In the genomic region with DNA sequence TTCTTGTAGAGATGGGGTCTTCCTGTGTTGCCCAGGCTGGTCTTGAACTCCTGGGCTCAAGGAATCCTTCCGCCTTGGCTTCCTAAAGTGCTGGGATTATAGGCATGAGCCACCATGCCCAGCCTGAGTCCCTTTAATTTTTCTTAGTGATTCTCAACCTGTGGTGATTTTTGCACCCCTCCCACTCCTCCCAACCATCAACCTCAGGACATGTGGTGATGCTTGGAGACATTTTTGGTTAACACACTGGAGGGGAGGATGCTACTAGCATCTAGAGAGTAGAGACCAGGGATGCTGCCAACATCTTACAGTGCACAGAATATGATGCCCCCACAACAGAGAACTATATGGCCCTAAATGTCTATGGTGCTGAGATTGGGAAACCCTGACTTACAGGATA, we compare ENCODE assay signal across 22 cellular contexts.
DNase-seq lines count a peak whose midpoint lies in the region; ATAC-seq lines count a peak whose summit lies in the region.
"Had no signal": no experiment of that assay in that cellular context is flagged by ENCODE, and none has a peak within 500 bp of the region (broad histone marks: within the 10 kb centered on the region; RNA-seq: fewer than 3 reads in every experiment).

No MANE protein-coding gene starts in this region.

- CTCF ChIA-PET in activated CD8-positive, alpha-beta memory T cell treated with anti-CD3 and anti-CD28 coated beads, Interleukin-2, amount 10 ng/mL, durations not matched to agents 7 days and 5 days (lab: Charles Lee), result no interaction called here

- peak overlapping the region; percentile 66 for H3K4me3 Mint-ChIP-seq in activated CD8-positive, alpha-beta memory T cell treated with anti-CD3 and anti-CD28 coated beads, Interleukin-2, amount 10 ng/mL, durations not matched to agents 7 days and 5 days
- peak overlapping the region; percentile 45 for H3K4me3 Mint-ChIP-seq in T-helper 1 cell treated with Interleukin-12 subunit alpha and Interleukin-12 subunit beta and Interleukin-4 antibody, amounts not matched to agents 30 μg/mL and 1 μg/mL, for 36 hours
- no peak overlapping the region for H3K4me3 Mint-ChIP-seq in activated naive CD8-positive, alpha-beta T cell
- H3K4me3 Mint-ChIP-seq in stimulated activated effector memory CD8-positive, alpha-beta T cell treated with anti-CD3 and anti-CD28 coated beads, Interleukin-12 subunit alpha, Interleukin-12 subunit beta, amount 100 ng/mL, for 72 hours, result peak overlapping the region; percentile 77
- H3K4me3 Mint-ChIP-seq: activated naive CD4-positive, alpha-beta T cell treated with anti-CD3 and anti-CD28 coated beads for 36 hours; CD4-positive, alpha-beta T cell; stimulated activated naive B cell treated with anti-CD40 and anti-IgM and Interleukin-4, amounts not matched to agents 10 μg/mL and 1 μg/mL and 100 μg/mL, for 72 hours had no signal

- no peaks in the 10 kb centered on the region for H3K27me3 Mint-ChIP-seq in activated CD8-positive, alpha-beta memory T cell treated with anti-CD3 and anti-CD28 coated beads, Interleukin-2, amount 10 ng/mL, durations not matched to agents 7 days and 5 days
- H3K27me3 Mint-ChIP-seq in T-helper 1 cell treated with Interleukin-12 subunit alpha and Interleukin-12 subunit beta and Interleukin-4 antibody, amounts not matched to agents 30 μg/mL and 1 μg/mL, for 36 hours (ENCODE audit: low read depth), result no peaks in the 10 kb centered on the region
- H3K27me3 Mint-ChIP-seq in activated naive CD8-positive, alpha-beta T cell, result no peaks in the 10 kb centered on the region
- H3K27me3 Mint-ChIP-seq: CD4-positive, alpha-beta T cell; stimulated activated naive B cell treated with anti-CD40 and anti-IgM and Interleukin-4, amounts not matched to agents 10 μg/mL and 1 μg/mL and 100 μg/mL, for 72 hours had no signal

- no peak for ATAC-seq in activated CD8-positive, alpha-beta memory T cell treated with anti-CD3 and anti-CD28 coated beads, Interleukin-2, amount 10 ng/mL, durations not matched to agents 7 days and 5 days
- ATAC-seq in stimulated activated effector memory CD8-positive, alpha-beta T cell treated with anti-CD3 and anti-CD28 coated beads, Interleukin-12 subunit alpha, Interleukin-12 subunit beta, amount 100 ng/mL, for 72 hours, result peak; percentile 32
- no peak for ATAC-seq in HG02938 (IDR thresholded peaks at IDR 0.05; ENCODE audit: unreplicated experiment)
- ATAC-seq: Panc1; stimulated activated naive B cell treated with anti-CD40 and anti-IgM and Interleukin-4, amounts not matched to agents 10 μg/mL and 1 μg/mL and 100 μg/mL, for 72 hours had no signal

- H3K9me3 Mint-ChIP-seq in activated CD8-positive, alpha-beta memory T cell treated with anti-CD3 and anti-CD28 coated beads, Interleukin-2, amount 10 ng/mL, durations not matched to agents 7 days and 5 days (ENCODE audit: low read depth), result no peaks in the 10 kb centered on the region
- peaks cover 3% of the 10 kb centered on the region for H3K9me3 Mint-ChIP-seq in T-helper 1 cell treated with Interleukin-12 subunit alpha and Interleukin-12 subunit beta and Interleukin-4 antibody, amounts not matched to agents 30 μg/mL and 1 μg/mL, for 36 hours
- H3K9me3 Mint-ChIP-seq in activated naive CD8-positive, alpha-beta T cell (ENCODE audit: low read depth), result no peaks in the 10 kb centered on the region
- H3K9me3 Mint-ChIP-seq in stimulated activated effector memory CD8-positive, alpha-beta T cell treated with anti-CD3 and anti-CD28 coated beads, Interleukin-12 subunit alpha, Interleukin-12 subunit beta, amount 100 ng/mL, for 72 hours, result no peaks in the 10 kb centered on the region
- H3K9me3 Mint-ChIP-seq: activated naive CD4-positive, alpha-beta T cell treated with anti-CD3 and anti-CD28 coated beads for 36 hours; CD4-positive, alpha-beta T cell; stimulated activated naive B cell treated with anti-CD40 and anti-IgM and Interleukin-4, amounts not matched to agents 10 μg/mL and 1 μg/mL and 100 μg/mL, for 72 hours had no signal

- H3K36me3 Mint-ChIP-seq in activated CD8-positive, alpha-beta memory T cell treated with anti-CD3 and anti-CD28 coated beads, Interleukin-2, amount 10 ng/mL, durations not matched to agents 7 days and 5 days, result peaks cover 18% of the 10 kb centered on the region
- H3K36me3 Mint-ChIP-seq in T-helper 1 cell treated with Interleukin-12 subunit alpha and Interleukin-12 subunit beta and Interleukin-4 antibody, amounts not matched to agents 30 μg/mL and 1 μg/mL, for 36 hours (ENCODE audit: low read depth), result peaks cover 11% of the 10 kb centered on the region
- H3K36me3 Mint-ChIP-seq in activated naive CD8-positive, alpha-beta T cell, result no peaks in the 10 kb centered on the region
- H3K36me3 Mint-ChIP-seq in stimulated activated effector memory CD8-positive, alpha-beta T cell treated with anti-CD3 and anti-CD28 coated beads, Interleukin-12 subunit alpha, Interleukin-12 subunit beta, amount 100 ng/mL, for 72 hours, result peaks cover 17% of the 10 kb centered on the region
- H3K36me3 Mint-ChIP-seq: stimulated activated naive B cell treated with anti-CD40 and anti-IgM and Interleukin-4, amounts not matched to agents 10 μg/mL and 1 μg/mL and 100 μg/mL, for 72 hours had no signal

- DNase-seq in activated CD8-positive, alpha-beta memory T cell treated with anti-CD3 and anti-CD28 coated beads, Interleukin-2, amount 10 ng/mL, durations not matched to agents 7 days and 5 days, result peak; percentile 65
- no peak for DNase-seq in activated CD8-positive, alpha-beta memory T cell treated with anti-CD3 and anti-CD28 coated beads, Interleukin-2, amount 50 U/mL, for 48 hours
- DNase-seq in stimulated activated effector memory CD8-positive, alpha-beta T cell treated with anti-CD3 and anti-CD28 coated beads, Interleukin-12 subunit alpha, Interleukin-12 subunit beta, amount 100 ng/mL, for 72 hours (ENCODE audit: low spot score in 2 of 2), result no peak
- DNase-seq in NCI-H526 treated with DMSO at 0.1 percent for 48 hours (lab: John Stamatoyannopoulos, UW) (no peak), cerebellar cortex (ENCODE audit: low spot score) (no peak)
- DNase-seq: activated CD4-positive, alpha-beta T cell treated with anti-CD3 and anti-CD28 coated beads, Interleukin-2, amount 50 U/mL, for 4 hours; activated naive CD4-positive, alpha-beta T cell treated with anti-CD3 and anti-CD28 coated beads for 36 hours; anterior cingulate cortex; CD4-positive, alpha-beta T cell; HCEC 1CT; hypothalamus; left cardiac atrium; mammary epithelial cell; NCI-H1417 treated with DMSO at 0.1 percent for 48 hours; NCI-H2029 treated with DMSO at 0.1 percent for 48 hours; ovary; SHP77; stimulated activated naive B cell treated with anti-CD40 and anti-IgM and Interleukin-4, amounts not matched to agents 10 μg/mL and 1 μg/mL and 100 μg/mL, for 72 hours had no signal

- peaks cover 82% of the 10 kb centered on the region for H3K4me1 Mint-ChIP-seq in activated CD8-positive, alpha-beta memory T cell treated with anti-CD3 and anti-CD28 coated beads, Interleukin-2, amount 10 ng/mL, durations not matched to agents 7 days and 5 days
- peaks cover 67% of the 10 kb centered on the region for H3K4me1 Mint-ChIP-seq in T-helper 1 cell treated with Interleukin-12 subunit alpha and Interleukin-12 subunit beta and Interleukin-4 antibody, amounts not matched to agents 30 μg/mL and 1 μg/mL, for 36 hours (ENCODE audit: low read depth)
- peaks cover 40% of the 10 kb centered on the region for H3K4me1 Mint-ChIP-seq in activated naive CD8-positive, alpha-beta T cell (ENCODE audit: low read depth)
- H3K4me1 Mint-ChIP-seq in stimulated activated effector memory CD8-positive, alpha-beta T cell treated with anti-CD3 and anti-CD28 coated beads, Interleukin-12 subunit alpha, Interleukin-12 subunit beta, amount 100 ng/mL, for 72 hours, result peaks cover 81% of the 10 kb centered on the region

- H3K27ac Mint-ChIP-seq in activated CD8-positive, alpha-beta memory T cell treated with anti-CD3 and anti-CD28 coated beads, Interleukin-2, amount 10 ng/mL, durations not matched to agents 7 days and 5 days, result peak overlapping the region; percentile 94
- peak overlapping the region; percentile 92 for H3K27ac Mint-ChIP-seq in T-helper 1 cell treated with Interleukin-12 subunit alpha and Interleukin-12 subunit beta and Interleukin-4 antibody, amounts not matched to agents 30 μg/mL and 1 μg/mL, for 36 hours
- peak overlapping the region; percentile 28 for H3K27ac Mint-ChIP-seq in activated naive CD8-positive, alpha-beta T cell
- peak overlapping the region; percentile 97 for H3K27ac Mint-ChIP-seq in stimulated activated effector memory CD8-positive, alpha-beta T cell treated with anti-CD3 and anti-CD28 coated beads, Interleukin-12 subunit alpha, Interleukin-12 subunit beta, amount 100 ng/mL, for 72 hours
- H3K27ac Mint-ChIP-seq: CD4-positive, alpha-beta T cell; stimulated activated naive B cell treated with anti-CD40 and anti-IgM and Interleukin-4, amounts not matched to agents 10 μg/mL and 1 μg/mL and 100 μg/mL, for 72 hours had no signal

Comparison
In these comparisons a context has a peak if more than half of its experiments do, and no peak if none do; other contexts are left out.
1. H3K27ac Mint-ChIP-seq: peak in every context shown above with its lines; median percentile 97 in stimulated activated effector memory CD8-positive, alpha-beta T cell treated with anti-CD3 and anti-CD28 coated beads, Interleukin-12 subunit alpha, Interleukin-12 subunit beta, amount 100 ng/mL, for 72 hours; 94 in activated CD8-positive, alpha-beta memory T cell treated with anti-CD3 and anti-CD28 coated beads, Interleukin-2, amount 10 ng/mL, durations not matched to agents 7 days and 5 days; 92 in T-helper 1 cell treated with Interleukin-12 subunit alpha and Interleukin-12 subunit beta and Interleukin-4 antibody, amounts not matched to agents 30 μg/mL and 1 μg/mL, for 36 hours; 28 in activated naive CD8-positive, alpha-beta T cell.